Comparison of ENCODE assay signal across 13 cellular contexts in genomic region chr2:108477062-108477461, GRCh38. TPM values are rescaled to one million over a fixed set of nuclear protein-coding genes. Genes with fewer than 3 reads are reported as not detected.
DNase-seq lines count a peak whose midpoint lies in the region; ATAC-seq, FAIRE-seq and TF ChIP-seq lines count a peak whose summit lies in the region.
"Had no signal": no experiment of that assay in that cellular context is flagged by ENCODE, and none has a peak within 500 bp of the region (broad histone marks: within the 10 kb centered on the region; RNA-seq: fewer than 3 reads in every experiment).

No MANE protein-coding gene starts in this region.

- DNase-seq in activated CD8-positive, alpha-beta T cell treated with anti-CD3 and anti-CD28 coated beads for 36 hours: no peak
- DNase-seq in activated CD8-positive, alpha-beta T cell treated with anti-CD3 and anti-CD28 coated beads, Interleukin-2, amount 10 ng/mL, durations not matched to agents 7 days and 5 days: no peak
- DNase-seq in natural killer cell: no peak
- DNase-seq in natural killer cell treated with Interleukin-12 subunit alpha and Interleukin-12 subunit beta and Interleukin-15 and Interleukin-18, amount 100 ng/mL, for 72 hours (ENCODE audit: low spot score): no peak
- no peak for DNase-seq in WTC11 (ENCODE audit: low spot score)
- DNase-seq in D721Med (ENCODE audit: insufficient read length, low spot score): no peak
- DNase-seq in effector CD4-positive, alpha-beta T cell: no peak
- DNase-seq: 8988T; CD4-positive, alpha-beta memory T cell; COR-L47; HCEC 1CT had no signal

- FAIRE-seq in D721Med (lab: Jason Lieb, UNC): no peak
- FAIRE-seq: GM12891 had no signal

- H3K9me3 Mint-ChIP-seq in activated CD8-positive, alpha-beta T cell treated with anti-CD3 and anti-CD28 coated beads for 36 hours: no peaks in the 10 kb centered on the region
- no peaks in the 10 kb centered on the region for H3K9me3 Mint-ChIP-seq in activated CD8-positive, alpha-beta T cell treated with anti-CD3 and anti-CD28 coated beads, Interleukin-2, amount 10 ng/mL, durations not matched to agents 7 days and 5 days (ENCODE audit: insufficient read depth)
- H3K9me3 Mint-ChIP-seq in natural killer cell (no peaks in the 10 kb centered on the region), WTC11 (no peaks in the 10 kb centered on the region)
- no peaks in the 10 kb centered on the region for H3K9me3 Mint-ChIP-seq in natural killer cell treated with Interleukin-12 subunit alpha and Interleukin-12 subunit beta and Interleukin-15 and Interleukin-18, amount 100 ng/mL, for 72 hours
- H3K9me3 Mint-ChIP-seq: CD14-positive monocyte; CD4-positive, alpha-beta memory T cell had no signal

- H3K27ac Mint-ChIP-seq in activated CD8-positive, alpha-beta T cell treated with anti-CD3 and anti-CD28 coated beads for 36 hours: peak overlapping the region; percentile 63
- H3K27ac Mint-ChIP-seq in activated CD8-positive, alpha-beta T cell treated with anti-CD3 and anti-CD28 coated beads, Interleukin-2, amount 10 ng/mL, durations not matched to agents 7 days and 5 days: no peak overlapping the region
- H3K27ac Mint-ChIP-seq in natural killer cell (peak overlapping the region; percentile 14 to 41), WTC11 (peak overlapping the region; percentile 92; the same call in 1 of the 2 replicates)
- H3K27ac Mint-ChIP-seq in natural killer cell treated with Interleukin-12 subunit alpha and Interleukin-12 subunit beta and Interleukin-15 and Interleukin-18, amount 100 ng/mL, for 72 hours: peak overlapping the region in 1 of 2 donors; percentile 19

- no peak overlapping the region for H3K4me3 Mint-ChIP-seq in activated CD8-positive, alpha-beta T cell treated with anti-CD3 and anti-CD28 coated beads for 36 hours
- no peak overlapping the region for H3K4me3 Mint-ChIP-seq in activated CD8-positive, alpha-beta T cell treated with anti-CD3 and anti-CD28 coated beads, Interleukin-2, amount 10 ng/mL, durations not matched to agents 7 days and 5 days
- H3K4me3 Mint-ChIP-seq in natural killer cell (no peak overlapping the region), WTC11 (no peak overlapping the region)
- no peak overlapping the region for H3K4me3 Mint-ChIP-seq in natural killer cell treated with Interleukin-12 subunit alpha and Interleukin-12 subunit beta and Interleukin-15 and Interleukin-18, amount 100 ng/mL, for 72 hours
- H3K4me3 Mint-ChIP-seq: CD14-positive monocyte; CD4-positive, alpha-beta memory T cell had no signal

- H3K4me1 Mint-ChIP-seq in activated CD8-positive, alpha-beta T cell treated with anti-CD3 and anti-CD28 coated beads for 36 hours (ENCODE audit: low read depth): peaks cover 5% of the 10 kb centered on the region
- H3K4me1 Mint-ChIP-seq in activated CD8-positive, alpha-beta T cell treated with anti-CD3 and anti-CD28 coated beads, Interleukin-2, amount 10 ng/mL, durations not matched to agents 7 days and 5 days (ENCODE audit: low read depth): no peaks in the 10 kb centered on the region
- H3K4me1 Mint-ChIP-seq in natural killer cell: peaks cover 0 to 4% of the 10 kb centered on the region in 2 donors
- H3K4me1 Mint-ChIP-seq in natural killer cell treated with Interleukin-12 subunit alpha and Interleukin-12 subunit beta and Interleukin-15 and Interleukin-18, amount 100 ng/mL, for 72 hours (ENCODE audit: low read depth in 2 of 2): no peaks in the 10 kb centered on the region
- peaks cover 8% of the 10 kb centered on the region for H3K4me1 Mint-ChIP-seq in WTC11
- H3K4me1 Mint-ChIP-seq: CD14-positive monocyte had no signal

- CTCF ChIA-PET in activated CD8-positive, alpha-beta T cell treated with anti-CD3 and anti-CD28 coated beads for 36 hours (lab: Charles Lee): no interaction called here
- CTCF ChIA-PET in activated CD8-positive, alpha-beta T cell treated with anti-CD3 and anti-CD28 coated beads, Interleukin-2, amount 10 ng/mL, durations not matched to agents 7 days and 5 days (lab: Charles Lee): no interaction called here
- CTCF ChIA-PET in WTC11 (lab: Charles Lee): no interaction called here

- intact Hi-C loops in activated CD8-positive, alpha-beta T cell treated with anti-CD3 and anti-CD28 coated beads for 36 hours (cut with micrococcal nuclease): no loop called here
- intact Hi-C loops in natural killer cell (cut with micrococcal nuclease): no loop called here

- no peak for ATAC-seq in activated CD8-positive, alpha-beta T cell treated with anti-CD3 and anti-CD28 coated beads for 36 hours
- ATAC-seq in activated CD8-positive, alpha-beta T cell treated with anti-CD3 and anti-CD28 coated beads, Interleukin-2, amount 10 ng/mL, durations not matched to agents 7 days and 5 days: no peak
- ATAC-seq in natural killer cell (no peak), WTC11 (no peak)
- ATAC-seq in natural killer cell treated with Interleukin-12 subunit alpha and Interleukin-12 subunit beta and Interleukin-15 and Interleukin-18, amount 100 ng/mL, for 72 hours: no peak

- POLR2A ChIA-PET in activated CD8-positive, alpha-beta T cell treated with anti-CD3 and anti-CD28 coated beads for 36 hours (lab: Charles Lee): no interaction called here
- POLR2A ChIA-PET in activated CD8-positive, alpha-beta T cell treated with anti-CD3 and anti-CD28 coated beads, Interleukin-2, amount 10 ng/mL, durations not matched to agents 7 days and 5 days (lab: Charles Lee): no interaction called here
- POLR2A ChIA-PET in WTC11 (lab: Charles Lee): no interaction called here

- peaks cover 41% of the 10 kb centered on the region for H3K36me3 Mint-ChIP-seq in activated CD8-positive, alpha-beta T cell treated with anti-CD3 and anti-CD28 coated beads for 36 hours (ENCODE audit: low read depth)
- peaks cover 41% of the 10 kb centered on the region for H3K36me3 Mint-ChIP-seq in activated CD8-positive, alpha-beta T cell treated with anti-CD3 and anti-CD28 coated beads, Interleukin-2, amount 10 ng/mL, durations not matched to agents 7 days and 5 days (ENCODE audit: low read depth)
- H3K36me3 Mint-ChIP-seq in natural killer cell: peaks cover 48% of the 10 kb centered on the region
- H3K36me3 Mint-ChIP-seq in natural killer cell treated with Interleukin-12 subunit alpha and Interleukin-12 subunit beta and Interleukin-15 and Interleukin-18, amount 100 ng/mL, for 72 hours: peaks cover 46% of the 10 kb centered on the region
- H3K36me3 Mint-ChIP-seq in WTC11: peaks cover 62% of the 10 kb centered on the region

- H3K27me3 Mint-ChIP-seq in activated CD8-positive, alpha-beta T cell treated with anti-CD3 and anti-CD28 coated beads for 36 hours: no peaks in the 10 kb centered on the region
- H3K27me3 Mint-ChIP-seq in activated CD8-positive, alpha-beta T cell treated with anti-CD3 and anti-CD28 coated beads, Interleukin-2, amount 10 ng/mL, durations not matched to agents 7 days and 5 days (ENCODE audit: low read depth): no peaks in the 10 kb centered on the region
- H3K27me3 Mint-ChIP-seq in natural killer cell (ENCODE audit: low read depth in 2 of 2) (no peaks in the 10 kb centered on the region), WTC11 (ENCODE audit: low read depth) (no peaks in the 10 kb centered on the region)
- H3K27me3 Mint-ChIP-seq in natural killer cell treated with Interleukin-12 subunit alpha and Interleukin-12 subunit beta and Interleukin-15 and Interleukin-18, amount 100 ng/mL, for 72 hours: no peaks in the 10 kb centered on the region
- H3K27me3 Mint-ChIP-seq: CD4-positive, alpha-beta memory T cell had no signal

- no peak for TF ChIP-seq CTCF in activated CD8-positive, alpha-beta T cell treated with anti-CD3 and anti-CD28 coated beads for 36 hours (IDR thresholded peaks at IDR 0.05)
- TF ChIP-seq CTCF in natural killer cell (IDR thresholded peaks at IDR 0.05) (no peak), WTC11 (IDR thresholded peaks at IDR 0.05) (no peak), D721Med (IDR thresholded peaks at IDR 0.05; ENCODE audit: insufficient read depth, missing control alignments) (no peak)

TF ChIP-seq in WTC11, 78 proteins besides CTCF, POLR2A, EP300 and RAD21:
- no peak for TF ChIP-seq TP53 (CRISPR knock-in tag; IDR thresholded peaks at IDR 0.05)
- no peak for TF ChIP-seq JAZF1 (CRISPR knock-in tag; IDR thresholded peaks at IDR 0.05)
- TF ChIP-seq NR2C2 (CRISPR knock-in tag; IDR thresholded peaks at IDR 0.05): no peak

RNA-seq across cellular contexts. Expression of gene GCC2, which starts 28.1 kb away (rescaled TPM):
- 10 to 100 TPM; 39.0 to 44.1 TPM for total RNA-seq in activated CD8-positive, alpha-beta T cell treated with anti-CD3 and anti-CD28 coated beads for 36 hours
- total RNA-seq in activated CD8-positive, alpha-beta T cell treated with anti-CD3 and anti-CD28 coated beads, Interleukin-2, amount 10 ng/mL, durations not matched to agents 7 days and 5 days: 10 to 100 TPM; 38.8 to 41.4 TPM
- total RNA-seq in natural killer cell: 100 to 1,000 TPM in 1 of 3 donors, 10 to 100 TPM in 2; 84.8 to 110 (median 89.6) TPM
- 10 to 100 TPM; 36.4 to 41.8 TPM for total RNA-seq in natural killer cell treated with Interleukin-12 subunit alpha and Interleukin-12 subunit beta and Interleukin-15 and Interleukin-18, amount 100 ng/mL, for 72 hours
- 45.1 to 66.5 TPM (median 48.0 TPM) in 3 replicates for total RNA-seq in WTC11 (2021)

RNA-seq across cellular contexts. Expression of gene LIMS1, which starts 57.2 kb away (rescaled TPM):
- total RNA-seq in activated CD8-positive, alpha-beta T cell treated with anti-CD3 and anti-CD28 coated beads for 36 hours: 10 to 100 TPM; 48.1 to 51.7 TPM
- total RNA-seq in activated CD8-positive, alpha-beta T cell treated with anti-CD3 and anti-CD28 coated beads, Interleukin-2, amount 10 ng/mL, durations not matched to agents 7 days and 5 days: 10 to 100 TPM; 36.4 to 41.1 TPM
- total RNA-seq in natural killer cell (10 to 100 TPM; 31.6 to 41.4 (median 34.8) TPM), WTC11 (2021) (40.7 to 50.6 TPM (median 43.4 TPM) in 3 replicates)
- 10 to 100 TPM; 38.7 to 44.7 TPM for total RNA-seq in natural killer cell treated with Interleukin-12 subunit alpha and Interleukin-12 subunit beta and Interleukin-15 and Interleukin-18, amount 100 ng/mL, for 72 hours
